In the genomic region with DNA sequence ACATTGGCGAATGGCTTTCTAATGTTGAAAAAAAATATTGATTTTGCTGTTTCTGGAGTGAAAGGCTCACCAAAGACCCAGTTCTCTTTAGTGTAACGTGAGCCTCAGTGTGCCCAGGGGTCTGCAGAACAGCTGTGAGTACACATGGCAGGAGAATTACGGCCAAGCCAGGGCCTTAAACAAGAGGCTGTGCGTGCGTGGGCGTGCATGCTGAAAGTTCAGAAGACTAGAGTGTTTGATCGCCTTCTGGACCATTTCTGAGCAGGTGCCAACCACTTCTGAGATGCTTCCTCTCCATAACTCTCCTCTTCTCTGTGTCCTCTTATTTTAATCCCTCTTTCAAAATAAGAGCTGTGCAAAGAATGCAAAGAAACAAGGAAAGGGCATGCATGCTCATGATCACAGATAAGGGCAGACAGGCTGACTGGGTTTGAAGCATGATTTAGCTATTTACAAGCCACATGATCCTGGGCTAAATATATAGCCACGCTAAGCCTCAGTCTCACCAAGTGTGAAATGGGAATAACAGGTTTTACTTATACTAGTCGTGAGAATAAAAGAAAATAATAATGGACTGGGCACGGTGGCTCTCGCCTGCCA, we compare ENCODE assay signal across 25 cellular contexts.
DNase-seq lines count a peak whose midpoint lies in the region; ATAC-seq lines count a peak whose summit lies in the region.
"Had no signal": no experiment of that assay in that cellular context is flagged by ENCODE, and none has a peak within 500 bp of the region (broad histone marks: within the 10 kb centered on the region; RNA-seq: fewer than 3 reads in every experiment).

No MANE protein-coding gene starts in this region.

- DNase-seq in DMS79 treated with DMSO at 0.1 percent for 48 hours (lab: John Stamatoyannopoulos, UW) = peak; percentile 14
- DNase-seq in DMS79 (lab: John Stamatoyannopoulos, UW) = no peak
- peak; percentile 29 for DNase-seq in stimulated activated naive CD8-positive, alpha-beta T cell treated with anti-CD3 and anti-CD28 coated beads, Interleukin-15, Interleukin-2, amounts not matched to agents 100 U/mL and 50 U/mL, for 24 hours
- no peak for DNase-seq in stimulated activated naive CD8-positive, alpha-beta T cell treated with anti-CD3 and anti-CD28 coated beads, Interleukin-15, amount 100 ng/mL, for 72 hours
- peak; percentile 26 for DNase-seq in amniotic epithelial cell (ENCODE audit: low read depth)
- no peak for DNase-seq in DMS153 treated with DMSO at 0.1 percent for 48 hours (lab: John Stamatoyannopoulos, UW; ENCODE audit: unreplicated experiment)
- DNase-seq in NOMO-1 (lab: John Stamatoyannopoulos, UW; ENCODE audit: unreplicated experiment in 2 of 2) = no peak
- no peak for DNase-seq in COLO668 (lab: John Stamatoyannopoulos, UW; ENCODE audit: unreplicated experiment)
- DNase-seq: activated naive CD4-positive, alpha-beta T cell treated with Interleukin-2 at 50 U/mL for 16 hours; activated T-cell treated with anti-CD3 and anti-CD28 coated beads, Interleukin-2, amount 50 U/mL, for 48 hours; CD4-positive, CD25-positive, alpha-beta regulatory T cell; DMS153; effector memory CD8-positive, alpha-beta T cell; foreskin melanocyte; GDM1; hippocampal formation; immature natural killer cell; left lung; mesendoderm; NCI-H187; NCI-H526 treated with DMSO at 0.1 percent for 48 hours; sigmoid colon; stimulated activated CD4-positive, alpha-beta T cell treated with anti-CD3 and anti-CD28 coated beads, Interleukin-15, amount 100 ng/mL, for 24 hours; T-helper 9 cell; transverse colon had no signal

- no peak overlapping the region for H3K27ac Mint-ChIP-seq in stimulated activated naive CD8-positive, alpha-beta T cell treated with anti-CD3 and anti-CD28 coated beads, Interleukin-15, amount 100 ng/mL, for 72 hours
- H3K27ac Mint-ChIP-seq: CD4-positive, CD25-positive, alpha-beta regulatory T cell; effector memory CD8-positive, alpha-beta T cell; immature natural killer cell had no signal

- peak overlapping the region in 1 of 2 donors; percentile 76 for H3K4me3 Mint-ChIP-seq in stimulated activated naive CD8-positive, alpha-beta T cell treated with anti-CD3 and anti-CD28 coated beads, Interleukin-15, amount 100 ng/mL, for 72 hours
- H3K4me3 Mint-ChIP-seq: CD4-positive, CD25-positive, alpha-beta regulatory T cell; effector memory CD8-positive, alpha-beta T cell; immature natural killer cell had no signal

- ATAC-seq in stimulated activated naive CD8-positive, alpha-beta T cell treated with anti-CD3 and anti-CD28 coated beads, Interleukin-15, Interleukin-2, amounts not matched to agents 100 U/mL and 50 U/mL, for 24 hours = no peak
- no peak for ATAC-seq in stimulated activated naive CD8-positive, alpha-beta T cell treated with anti-CD3 and anti-CD28 coated beads, Interleukin-15, amount 100 ng/mL, for 72 hours
- ATAC-seq: effector memory CD8-positive, alpha-beta T cell; left lung had no signal

- no peaks in the 10 kb centered on the region for H3K9me3 Mint-ChIP-seq in stimulated activated naive CD8-positive, alpha-beta T cell treated with anti-CD3 and anti-CD28 coated beads, Interleukin-15, amount 100 ng/mL, for 72 hours
- H3K9me3 Mint-ChIP-seq: CD4-positive, CD25-positive, alpha-beta regulatory T cell; effector memory CD8-positive, alpha-beta T cell; immature natural killer cell had no signal

- peaks cover 35% of the 10 kb centered on the region for H3K4me1 Mint-ChIP-seq in stimulated activated naive CD8-positive, alpha-beta T cell treated with anti-CD3 and anti-CD28 coated beads, Interleukin-15, amount 100 ng/mL, for 72 hours
- H3K4me1 Mint-ChIP-seq: CD4-positive, CD25-positive, alpha-beta regulatory T cell; immature natural killer cell had no signal

- no peaks in the 10 kb centered on the region for H3K27me3 Mint-ChIP-seq in stimulated activated naive CD8-positive, alpha-beta T cell treated with anti-CD3 and anti-CD28 coated beads, Interleukin-15, amount 100 ng/mL, for 72 hours
- H3K27me3 Mint-ChIP-seq: CD4-positive, CD25-positive, alpha-beta regulatory T cell; effector memory CD8-positive, alpha-beta T cell had no signal

Comparison
In these comparisons a context has a peak if more than half of its experiments do, and no peak if none do; other contexts are left out.
1. DNase-seq: peak in DMS79 treated with DMSO at 0.1 percent for 48 hours (single experiment), stimulated activated naive CD8-positive, alpha-beta T cell treated with anti-CD3 and anti-CD28 coated beads, Interleukin-15, Interleukin-2, amounts not matched to agents 100 U/mL and 50 U/mL, for 24 hours (single experiment) and amniotic epithelial cell (single experiment); none in DMS79 (single experiment), stimulated activated naive CD8-positive, alpha-beta T cell treated with anti-CD3 and anti-CD28 coated beads, Interleukin-15, amount 100 ng/mL, for 72 hours (0 of 2), DMS153 treated with DMSO at 0.1 percent for 48 hours (single experiment), NOMO-1 (0 of 2) and COLO668 (single experiment).